ENCODE assay signal across 15 cellular contexts in genomic region chr5:74476197-74477081, GRCh38.
DNase-seq lines count a peak whose midpoint lies in the region; ATAC-seq and TF ChIP-seq lines count a peak whose summit lies in the region.
"Had no signal": no experiment of that assay in that cellular context is flagged by ENCODE, and none has a peak within 500 bp of the region (broad histone marks: within the 10 kb centered on the region; RNA-seq: fewer than 3 reads in every experiment).

No MANE protein-coding gene starts in this region.

- H3K4me1 ChIP-seq in OCI-LY7 (ENCODE audit: insufficient read depth, low read length, poor library complexity, severe bottlenecking) = peaks cover 53% of the 10 kb centered on the region
- no peaks in the 10 kb centered on the region for H3K4me1 ChIP-seq in mucosa of descending colon (ENCODE audit: low read depth)
- H3K4me1 ChIP-seq in adrenal gland (replicated peaks in 1 of 2) = no peaks in the 10 kb centered on the region

- 73 to 81% (median 74%) methylated on average over 10 of the region's 10 CpGs for WGBS in adrenal gland, 4 donors

- H2AFZ ChIP-seq in OCI-LY7 (ENCODE audit: low read length) = peak overlapping the region; percentile 51; the same call in 1 of the 2 replicates

- no peaks in the 10 kb centered on the region for H3K9me2 ChIP-seq in OCI-LY7 (ENCODE audit: insufficient read depth, low read length)

- peaks cover 12 to 19% of the 10 kb centered on the region in 2 donors for H3K27me3 Mint-ChIP-seq in natural killer cell treated with Interleukin-12 subunit alpha and Interleukin-12 subunit beta and Interleukin-15 and Interleukin-18, amount 100 ng/mL, for 72 hours
- H3K27me3 Mint-ChIP-seq in natural killer cell (ENCODE audit: low read depth in 2 of 2) = peaks cover 3 to 14% of the 10 kb centered on the region in 2 donors

- TF ChIP-seq CTCF in natural killer cell (IDR thresholded peaks at IDR 0.05) (no peak), OCI-LY7 (conservative IDR thresholded peaks at IDR 0.05; ENCODE audit: low read length) (no peak), mucosa of descending colon (IDR thresholded peaks at IDR 0.05) (no peak), adrenal gland (IDR thresholded peaks at IDR 0.05) (no peak)

- H3K36me3 ChIP-seq in OCI-LY7 (ENCODE audit: insufficient read depth, low read length) (no peaks in the 10 kb centered on the region), mucosa of descending colon (ENCODE audit: low read depth) (no peaks in the 10 kb centered on the region), adrenal gland (replicated peaks in 1 of 2) (no peaks in the 10 kb centered on the region)

- H3K27ac Mint-ChIP-seq in natural killer cell treated with Interleukin-12 subunit alpha and Interleukin-12 subunit beta and Interleukin-15 and Interleukin-18, amount 100 ng/mL, for 72 hours = no peak overlapping the region
- H3K27ac Mint-ChIP-seq in natural killer cell = no peak overlapping the region
- H3K27ac Mint-ChIP-seq: CD14-positive monocyte, HFFc6 had no signal

- TF ChIP-seq POLR2A in GM18505 (IDR thresholded peaks at IDR 0.05; ENCODE audit: borderline replicate concordance, extremely low read depth, insufficient read depth, insufficient read length) (no peak), adrenal gland (IDR thresholded peaks at IDR 0.05) (no peak)

- H4K20me1 ChIP-seq in OCI-LY7 (ENCODE audit: insufficient read depth, low read length) = no peaks in the 10 kb centered on the region

- POLR2A ChIA-PET in OCI-LY7 (lab: Charles Lee) = interaction anchor here (0.5 to 1.1 kb wide), 2 partner anchors 12 to 225 kb away, joined by 3 to 4 read pairs; no protein-coding TSS in a partner anchor

- DNase-seq in natural killer cell treated with Interleukin-12 subunit alpha and Interleukin-12 subunit beta and Interleukin-15 and Interleukin-18, amount 100 ng/mL, for 72 hours (ENCODE audit: low spot score) = no peak
- no peak for DNase-seq in natural killer cell
- no peak for DNase-seq in OCI-LY7 (ENCODE audit: low spot score)
- DNase-seq in mucosa of descending colon = no peak
- no peak for DNase-seq in adrenal gland
- no peak for DNase-seq in GDM1 (lab: John Stamatoyannopoulos, UW)
- DNase-seq: COR-L47, DMS153, HFFc6, NCI-H1694, NCI-H2171 treated with DMSO at 0.1 percent for 48 hours, RPMI8226 had no signal

- peak in 1 of 2 donors; percentile 35 for ATAC-seq in natural killer cell treated with Interleukin-12 subunit alpha and Interleukin-12 subunit beta and Interleukin-15 and Interleukin-18, amount 100 ng/mL, for 72 hours
- ATAC-seq in natural killer cell = no peak
- ATAC-seq in mucosa of descending colon = peak; percentile 64
- no peak for ATAC-seq in GM18505 (IDR thresholded peaks at IDR 0.05; ENCODE audit: unreplicated experiment)
- ATAC-seq in GM19035 (IDR thresholded peaks at IDR 0.05; ENCODE audit: unreplicated experiment) = no peak

- peak overlapping the region; percentile 34 for H3K4me2 ChIP-seq in OCI-LY7 (ENCODE audit: low read length)

- H3K36me3 Mint-ChIP-seq in natural killer cell treated with Interleukin-12 subunit alpha and Interleukin-12 subunit beta and Interleukin-15 and Interleukin-18, amount 100 ng/mL, for 72 hours = no peaks in the 10 kb centered on the region
- no peaks in the 10 kb centered on the region for H3K36me3 Mint-ChIP-seq in natural killer cell
- H3K36me3 Mint-ChIP-seq: CD14-positive monocyte had no signal

- intact Hi-C loops in natural killer cell (cut with micrococcal nuclease) = no loop called here
- intact Hi-C loops in OCI-LY7 (cut with micrococcal nuclease; ENCODE audit: unreplicated experiment) = no loop called here
- intact Hi-C loops in mucosa of descending colon (cut with DNase I, micrococcal nuclease) = no loop called here
- intact Hi-C loops in adrenal gland (cut with DNase I) = no loop called here

- H3K4me1 Mint-ChIP-seq in natural killer cell treated with Interleukin-12 subunit alpha and Interleukin-12 subunit beta and Interleukin-15 and Interleukin-18, amount 100 ng/mL, for 72 hours (ENCODE audit: low read depth in 2 of 2) = peaks cover 5 to 7% of the 10 kb centered on the region in 2 donors
- H3K4me1 Mint-ChIP-seq in natural killer cell = no peaks in the 10 kb centered on the region
- H3K4me1 Mint-ChIP-seq: CD14-positive monocyte had no signal

- H3K79me2 ChIP-seq in OCI-LY7 (ENCODE audit: insufficient read depth, low read depth, low read length) = no peaks in the 10 kb centered on the region

- peak overlapping the region; percentile 25 for H3K4me3 Mint-ChIP-seq in natural killer cell treated with Interleukin-12 subunit alpha and Interleukin-12 subunit beta and Interleukin-15 and Interleukin-18, amount 100 ng/mL, for 72 hours
- no peak overlapping the region for H3K4me3 Mint-ChIP-seq in natural killer cell
- H3K4me3 Mint-ChIP-seq: CD14-positive monocyte, HFFc6 had no signal

- no peaks in the 10 kb centered on the region for H3K9me3 Mint-ChIP-seq in natural killer cell treated with Interleukin-12 subunit alpha and Interleukin-12 subunit beta and Interleukin-15 and Interleukin-18, amount 100 ng/mL, for 72 hours
- no peaks in the 10 kb centered on the region for H3K9me3 Mint-ChIP-seq in natural killer cell
- H3K9me3 Mint-ChIP-seq: CD14-positive monocyte, HFFc6 had no signal

- H3K4me3 ChIP-seq in OCI-LY7 (ENCODE audit: low read depth, low read length, poor library complexity, severe bottlenecking) (no peak overlapping the region), mucosa of descending colon (no peak overlapping the region), adrenal gland (no peak overlapping the region)

- no peaks in the 10 kb centered on the region for H3K27me3 ChIP-seq in adrenal gland

- H3K27ac ChIP-seq in OCI-LY7 (ENCODE audit: low read depth, low read length, poor library complexity, severe bottlenecking) (no peak overlapping the region), adrenal gland (no peak overlapping the region)

- no TSS peak for BruUV-seq in OCI-LY7 (replicated peaks; lab: Mats Ljungman, UMichigan)

- no peaks in the 10 kb centered on the region for H3K9me3 ChIP-seq in OCI-LY7 (ENCODE audit: low read length)
- no peaks in the 10 kb centered on the region for H3K9me3 ChIP-seq in mucosa of descending colon
- no peaks in the 10 kb centered on the region for H3K9me3 ChIP-seq in adrenal gland (replicated peaks in 1 of 3)

- CTCF ChIA-PET in OCI-LY7 (lab: Charles Lee; ENCODE audit: unreplicated experiment) = no interaction called here
